In the genomic region with DNA sequence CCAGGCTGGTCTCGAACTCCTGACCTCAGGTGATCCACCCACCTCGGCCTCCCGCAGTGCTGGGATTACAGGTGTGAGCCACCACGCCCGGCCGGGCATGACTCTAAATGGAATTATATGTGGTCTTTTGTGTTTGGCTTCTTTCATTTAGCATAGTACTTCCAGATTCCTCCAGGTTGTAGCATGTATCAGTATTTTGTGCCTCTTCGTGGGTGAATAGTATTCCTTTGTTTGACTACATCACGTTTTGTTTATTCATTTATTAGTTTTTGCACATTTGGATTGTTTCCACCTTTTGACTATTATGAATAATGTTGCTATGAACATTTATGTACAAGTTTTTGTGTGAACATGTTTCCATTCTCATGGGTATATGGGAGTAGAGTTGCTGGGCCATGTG, we compare ENCODE assay signal across 27 cellular contexts.
"Had no signal": no experiment of that assay in that cellular context is flagged by ENCODE, and none has a peak within 500 bp of the region (broad histone marks: within the 10 kb centered on the region; RNA-seq: fewer than 3 reads in every experiment).

No MANE protein-coding gene starts in this region.

- H3K9me3 Mint-ChIP-seq: natural killer cell treated with Interleukin-12 subunit alpha and Interleukin-12 subunit beta and Interleukin-15 and Interleukin-18, amount 100 ng/mL, for 72 hours; stimulated activated effector memory CD8-positive, alpha-beta T cell treated with anti-CD3 and anti-CD28 coated beads, Interleukin-12 subunit alpha, Interleukin-12 subunit beta, amount 100 ng/mL, for 72 hours; stimulated activated naive CD8-positive, alpha-beta T cell treated with anti-CD3 and anti-CD28 coated beads, Interleukin-15, Interleukin-2, amounts not matched to agents 100 ng/mL and 50 ng/mL, for 24 hours had no signal

- H3K4me1 ChIP-seq: prostate gland, sigmoid colon had no signal

- H3K27me3 ChIP-seq: neutrophil, pancreas, right lobe of liver, sigmoid colon, stomach, thyroid gland, tibial nerve, upper lobe of left lung, vagina had no signal

- H3K27me3 Mint-ChIP-seq: natural killer cell treated with Interleukin-12 subunit alpha and Interleukin-12 subunit beta and Interleukin-15 and Interleukin-18, amount 100 ng/mL, for 72 hours; stimulated activated naive B cell treated with anti-CD40 and anti-IgM and Interleukin-4, amounts not matched to agents 10 μg/mL and 1 μg/mL and 100 μg/mL, for 72 hours; stimulated activated naive CD8-positive, alpha-beta T cell treated with anti-CD3 and anti-CD28 coated beads, Interleukin-15, Interleukin-2, amounts not matched to agents 100 ng/mL and 50 ng/mL, for 24 hours had no signal

- ATAC-seq: natural killer cell treated with Interleukin-12 subunit alpha and Interleukin-12 subunit beta and Interleukin-15 and Interleukin-18, amount 100 ng/mL, for 72 hours; pancreas; right cardiac atrium; right lobe of liver; stimulated activated effector memory CD8-positive, alpha-beta T cell treated with anti-CD3 and anti-CD28 coated beads, Interleukin-12 subunit alpha, Interleukin-12 subunit beta, amount 100 ng/mL, for 72 hours; stimulated activated naive B cell treated with anti-CD40 and anti-IgM and Interleukin-4, amounts not matched to agents 10 μg/mL and 1 μg/mL and 100 μg/mL, for 72 hours had no signal

- H3K4me3 ChIP-seq: pancreas, prostate gland, right lobe of liver, sigmoid colon, stomach, thoracic aorta, thyroid gland, tibial nerve, upper lobe of left lung, vagina had no signal

- H3K27ac ChIP-seq: neutrophil, pancreas, prostate gland, right lobe of liver, sigmoid colon, stomach, thoracic aorta, thyroid gland, tibial nerve, upper lobe of left lung, vagina had no signal

- FAIRE-seq: pancreas, small intestine, urothelium cell line had no signal

- DNase-seq: nephron progenitor cell; nucleus accumbens; pancreas; right cardiac atrium; right lobe of liver; sigmoid colon; small intestine; stimulated activated CD4-positive, alpha-beta T cell treated with anti-CD3 and anti-CD28 coated beads, Interleukin-15, amount 100 ng/mL, for 24 hours; stimulated activated CD4-positive, alpha-beta T cell treated with anti-CD3 and anti-CD28 coated beads, Interleukin-2, amount 100 ng/mL, for 24 hours; stimulated activated CD4-positive, alpha-beta T cell treated with anti-CD3 and anti-CD28 coated beads, Interleukin-2, amount 100 ng/mL, for 48 hours; stimulated activated CD4-positive, alpha-beta T cell treated with anti-CD3 and anti-CD28 coated beads, Interleukin-4, amount 100 ng/mL, for 24 hours; stimulated activated naive B cell treated with anti-CD40 and anti-IgM and Interleukin-4, amounts not matched to agents 10 μg/mL and 1 μg/mL and 100 μg/mL, for 72 hours; stimulated activated naive CD4-positive, alpha-beta T cell treated with Interleukin-2 at 50 U/mL for 16 hours; stomach; thyroid gland; trophoblast cell; upper lobe of left lung had no signal

- H3K9me3 ChIP-seq: neutrophil, pancreas, prostate gland, right lobe of liver, sigmoid colon, stomach, thoracic aorta, thyroid gland, tibial nerve, upper lobe of left lung, vagina had no signal

- H3K36me3 ChIP-seq: neutrophil, pancreas, prostate gland, right lobe of liver, sigmoid colon, stomach, thoracic aorta, thyroid gland, tibial nerve, upper lobe of left lung, vagina had no signal

- H3K36me3 Mint-ChIP-seq: natural killer cell treated with Interleukin-12 subunit alpha and Interleukin-12 subunit beta and Interleukin-15 and Interleukin-18, amount 100 ng/mL, for 72 hours had no signal

- H3K27ac Mint-ChIP-seq: natural killer cell treated with Interleukin-12 subunit alpha and Interleukin-12 subunit beta and Interleukin-15 and Interleukin-18, amount 100 ng/mL, for 72 hours; nephron progenitor cell; stimulated activated effector memory CD8-positive, alpha-beta T cell treated with anti-CD3 and anti-CD28 coated beads, Interleukin-12 subunit alpha, Interleukin-12 subunit beta, amount 100 ng/mL, for 72 hours; stimulated activated naive B cell treated with anti-CD40 and anti-IgM and Interleukin-4, amounts not matched to agents 10 μg/mL and 1 μg/mL and 100 μg/mL, for 72 hours; stimulated activated naive CD8-positive, alpha-beta T cell treated with anti-CD3 and anti-CD28 coated beads, Interleukin-15, Interleukin-2, amounts not matched to agents 100 ng/mL and 50 ng/mL, for 24 hours had no signal

- H3K4me3 Mint-ChIP-seq: natural killer cell treated with Interleukin-12 subunit alpha and Interleukin-12 subunit beta and Interleukin-15 and Interleukin-18, amount 100 ng/mL, for 72 hours; nephron progenitor cell; neural crest cell; stimulated activated effector memory CD8-positive, alpha-beta T cell treated with anti-CD3 and anti-CD28 coated beads, Interleukin-12 subunit alpha, Interleukin-12 subunit beta, amount 100 ng/mL, for 72 hours; stimulated activated naive B cell treated with anti-CD40 and anti-IgM and Interleukin-4, amounts not matched to agents 10 μg/mL and 1 μg/mL and 100 μg/mL, for 72 hours; stimulated activated naive CD8-positive, alpha-beta T cell treated with anti-CD3 and anti-CD28 coated beads, Interleukin-15, Interleukin-2, amounts not matched to agents 100 ng/mL and 50 ng/mL, for 24 hours had no signal
